ENCODE assay signal across 1 cellular context in the genomic region with DNA sequence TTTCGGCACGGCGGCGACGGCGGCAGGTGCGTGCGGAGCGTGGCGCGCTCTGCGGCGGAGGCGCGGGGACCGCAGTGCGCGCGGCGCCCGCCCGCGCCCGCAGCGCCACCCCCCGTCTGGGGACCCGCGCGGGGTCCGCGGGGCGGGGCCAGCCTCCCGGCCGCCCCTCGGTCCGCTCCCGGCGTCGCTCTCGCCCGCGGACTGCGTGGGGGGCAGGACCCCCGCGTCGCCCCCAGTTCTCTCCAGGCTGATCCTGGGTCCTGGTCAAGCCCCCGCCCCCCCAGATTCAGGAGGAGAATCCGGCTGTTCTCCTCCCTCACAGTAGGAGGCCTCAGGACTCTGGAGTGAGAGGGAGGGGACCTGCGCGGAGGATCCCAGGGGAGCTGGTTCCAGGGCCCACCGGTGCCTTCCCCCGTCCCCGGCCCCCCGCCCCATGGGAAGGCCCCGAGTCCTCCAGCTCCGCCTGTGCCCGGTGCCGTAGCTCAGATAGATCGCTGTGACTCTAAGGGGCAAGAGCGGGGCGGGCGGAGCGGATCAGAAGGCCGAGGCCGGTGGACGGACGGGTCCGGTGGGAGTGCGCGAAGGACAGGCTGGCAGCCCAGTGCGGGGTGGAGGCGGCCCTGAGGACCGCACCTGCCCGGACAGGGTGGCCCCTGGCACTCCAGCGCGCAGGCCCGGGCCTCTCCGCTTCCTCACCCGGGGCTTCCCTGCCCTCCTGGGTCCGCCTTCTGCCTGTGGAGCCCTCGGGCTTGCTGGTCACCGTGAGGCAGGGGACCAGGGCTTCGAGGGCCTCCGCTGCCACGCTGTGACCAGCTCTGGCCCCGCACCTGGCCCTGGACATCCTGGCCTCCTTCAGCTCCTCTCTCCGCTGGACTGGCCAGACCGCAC.
TF ChIP-seq lines count a peak whose summit lies in the region.

A gene with protein sequence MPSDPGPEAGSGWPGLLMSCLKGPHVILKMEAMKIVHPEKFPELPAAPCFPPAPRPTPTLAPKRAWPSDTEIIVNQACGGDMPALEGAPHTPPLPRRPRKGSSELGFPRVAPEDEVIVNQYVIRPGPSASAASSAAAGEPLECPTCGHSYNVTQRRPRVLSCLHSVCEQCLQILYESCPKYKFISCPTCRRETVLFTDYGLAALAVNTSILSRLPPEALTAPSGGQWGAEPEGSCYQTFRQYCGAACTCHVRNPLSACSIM (minus strand): TSS at position 51 of the 888 bp plus-strand sequence. CDS start 1,028 bp downstream, outside the sequence.

TF ChIP-seq in GM12878, 131 proteins besides CTCF, POLR2A, EP300 and RAD21 (continued from another document and continues in another):
- no peak for TF ChIP-seq CREB1 (IDR thresholded peaks at IDR 0.05; ENCODE audit: low read depth)
- no peak for TF ChIP-seq CBX3 (IDR thresholded peaks at IDR 0.05; ENCODE audit: borderline replicate concordance, low read depth)
- TF ChIP-seq EGR1 (IDR thresholded peaks at IDR 0.05; ENCODE audit: borderline replicate concordance in 1 of 2, low read depth in 2 of 2, low read length in 2 of 2) = 0 out of 3 replicates have a peak, but pooled peaks of 1 of the 2 experiments have one; percentile 34
- TF ChIP-seq CREM (IDR thresholded peaks at IDR 0.05; ENCODE audit: low read depth) = no peak
- TF ChIP-seq, protein P1, sequence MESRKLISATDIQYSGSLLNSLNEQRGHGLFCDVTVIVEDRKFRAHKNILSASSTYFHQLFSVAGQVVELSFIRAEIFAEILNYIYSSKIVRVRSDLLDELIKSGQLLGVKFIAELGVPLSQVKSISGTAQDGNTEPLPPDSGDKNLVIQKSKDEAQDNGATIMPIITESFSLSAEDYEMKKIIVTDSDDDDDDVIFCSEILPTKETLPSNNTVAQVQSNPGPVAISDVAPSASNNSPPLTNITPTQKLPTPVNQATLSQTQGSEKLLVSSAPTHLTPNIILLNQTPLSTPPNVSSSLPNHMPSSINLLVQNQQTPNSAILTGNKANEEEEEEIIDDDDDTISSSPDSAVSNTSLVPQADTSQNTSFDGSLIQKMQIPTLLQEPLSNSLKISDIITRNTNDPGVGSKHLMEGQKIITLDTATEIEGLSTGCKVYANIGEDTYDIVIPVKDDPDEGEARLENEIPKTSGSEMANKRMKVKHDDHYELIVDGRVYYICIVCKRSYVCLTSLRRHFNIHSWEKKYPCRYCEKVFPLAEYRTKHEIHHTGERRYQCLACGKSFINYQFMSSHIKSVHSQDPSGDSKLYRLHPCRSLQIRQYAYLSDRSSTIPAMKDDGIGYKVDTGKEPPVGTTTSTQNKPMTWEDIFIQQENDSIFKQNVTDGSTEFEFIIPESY (IDR thresholded peaks at IDR 0.05) = no peak
- TF ChIP-seq NFYA (IDR thresholded peaks at IDR 0.05; ENCODE audit: borderline replicate concordance, low read depth, low read length) = no peak
- TF ChIP-seq SRF (IDR thresholded peaks at IDR 0.05; ENCODE audit: low read depth in 2 of 2, low read length in 2 of 2) = no peak
- TF ChIP-seq SREBF2 (IDR thresholded peaks at IDR 0.05; ENCODE audit: low read length) = no peak
- TF ChIP-seq EED (IDR thresholded peaks at IDR 0.05; ENCODE audit: low read depth) = no peak
- no peak for TF ChIP-seq WRNIP1 (IDR thresholded peaks at IDR 0.05; ENCODE audit: borderline replicate concordance, low read depth, low read length)
- no peak for TF ChIP-seq NFXL1 (IDR thresholded peaks at IDR 0.05; ENCODE audit: borderline replicate concordance)
- TF ChIP-seq BHLHE40 (IDR thresholded peaks at IDR 0.05; ENCODE audit: borderline replicate concordance in 1 of 2, low read depth in 2 of 2, low read length in 1 of 2) = no peak
- TF ChIP-seq ESRRA (IDR thresholded peaks at IDR 0.05; ENCODE audit: low read length) = no peak
- TF ChIP-seq NRF1 (conservative IDR thresholded peaks at IDR 0.05; ENCODE audit: low read depth, low read length) = no peak
- no peak for TF ChIP-seq FOS (IDR thresholded peaks at IDR 0.05; ENCODE audit: borderline replicate concordance, extremely low read depth, insufficient read length)
- no peak for TF ChIP-seq STAT1 (conservative IDR thresholded peaks at IDR 0.05)
- TF ChIP-seq, protein P2, sequence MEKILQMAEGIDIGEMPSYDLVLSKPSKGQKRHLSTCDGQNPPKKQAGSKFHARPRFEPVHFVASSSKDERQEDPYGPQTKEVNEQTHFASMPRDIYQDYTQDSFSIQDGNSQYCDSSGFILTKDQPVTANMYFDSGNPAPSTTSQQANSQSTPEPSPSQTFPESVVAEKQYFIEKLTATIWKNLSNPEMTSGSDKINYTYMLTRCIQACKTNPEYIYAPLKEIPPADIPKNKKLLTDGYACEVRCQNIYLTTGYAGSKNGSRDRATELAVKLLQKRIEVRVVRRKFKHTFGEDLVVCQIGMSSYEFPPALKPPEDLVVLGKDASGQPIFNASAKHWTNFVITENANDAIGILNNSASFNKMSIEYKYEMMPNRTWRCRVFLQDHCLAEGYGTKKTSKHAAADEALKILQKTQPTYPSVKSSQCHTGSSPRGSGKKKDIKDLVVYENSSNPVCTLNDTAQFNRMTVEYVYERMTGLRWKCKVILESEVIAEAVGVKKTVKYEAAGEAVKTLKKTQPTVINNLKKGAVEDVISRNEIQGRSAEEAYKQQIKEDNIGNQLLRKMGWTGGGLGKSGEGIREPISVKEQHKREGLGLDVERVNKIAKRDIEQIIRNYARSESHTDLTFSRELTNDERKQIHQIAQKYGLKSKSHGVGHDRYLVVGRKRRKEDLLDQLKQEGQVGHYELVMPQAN (conservative IDR thresholded peaks at IDR 0.05) = 0 out of 2 replicates have a peak, but pooled peaks have one; percentile 44
- TF ChIP-seq BCL11A (IDR thresholded peaks at IDR 0.05; ENCODE audit: low read depth, low read length) = no peak
- peak; percentile 64; the same call in 1 of the 2 replicates for TF ChIP-seq LARP7 (IDR thresholded peaks at IDR 0.05)
- no peak for TF ChIP-seq MXI1 (IDR thresholded peaks at IDR 0.05; ENCODE audit: low read depth, low read length)
- no peak for TF ChIP-seq NR2C2 (IDR thresholded peaks at IDR 0.05; ENCODE audit: borderline replicate concordance, control insufficient read depth, insufficient read length, low read depth)
- TF ChIP-seq SIX5 (IDR thresholded peaks at IDR 0.05; ENCODE audit: low read depth, low read length, severe bottlenecking) = no peak
- TF ChIP-seq HDGF (IDR thresholded peaks at IDR 0.05) = peak; percentile 47; the same call in 1 of the 2 replicates
- no peak for TF ChIP-seq RAD51 (IDR thresholded peaks at IDR 0.05)
- TF ChIP-seq HDAC6 (IDR thresholded peaks at IDR 0.05; ENCODE audit: unreplicated experiment) = no peak
- TF ChIP-seq FOXK2 (IDR thresholded peaks at IDR 0.05) = no peak
- no peak for TF ChIP-seq MTA3 (IDR thresholded peaks at IDR 0.05; ENCODE audit: borderline replicate concordance, low read length)
- peak; percentile 29 for TF ChIP-seq MEF2B (IDR thresholded peaks at IDR 0.05; ENCODE audit: partially characterized antibody, poor library complexity, severe bottlenecking)
- TF ChIP-seq SMAD5 (IDR thresholded peaks at IDR 0.05; ENCODE audit: low read depth) = no peak
- no peak for TF ChIP-seq ZNF274 (IDR thresholded peaks at IDR 0.05; ENCODE audit: insufficient read depth, insufficient read length)
- TF ChIP-seq JUNB (IDR thresholded peaks at IDR 0.05) = no peak
- no peak for TF ChIP-seq CEBPB (IDR thresholded peaks at IDR 0.05; ENCODE audit: borderline replicate concordance in 1 of 2, low read depth in 2 of 2, low read length in 2 of 2)
- TF ChIP-seq KLF5 (IDR thresholded peaks at IDR 0.05; ENCODE audit: partially characterized antibody) = no peak
- peak; percentile 32; the same call in 1 of the 2 replicates for TF ChIP-seq IKZF1 (conservative IDR thresholded peaks at IDR 0.05)
- no peak for TF ChIP-seq HDAC2 (IDR thresholded peaks at IDR 0.05)
- TF ChIP-seq, protein P3, sequence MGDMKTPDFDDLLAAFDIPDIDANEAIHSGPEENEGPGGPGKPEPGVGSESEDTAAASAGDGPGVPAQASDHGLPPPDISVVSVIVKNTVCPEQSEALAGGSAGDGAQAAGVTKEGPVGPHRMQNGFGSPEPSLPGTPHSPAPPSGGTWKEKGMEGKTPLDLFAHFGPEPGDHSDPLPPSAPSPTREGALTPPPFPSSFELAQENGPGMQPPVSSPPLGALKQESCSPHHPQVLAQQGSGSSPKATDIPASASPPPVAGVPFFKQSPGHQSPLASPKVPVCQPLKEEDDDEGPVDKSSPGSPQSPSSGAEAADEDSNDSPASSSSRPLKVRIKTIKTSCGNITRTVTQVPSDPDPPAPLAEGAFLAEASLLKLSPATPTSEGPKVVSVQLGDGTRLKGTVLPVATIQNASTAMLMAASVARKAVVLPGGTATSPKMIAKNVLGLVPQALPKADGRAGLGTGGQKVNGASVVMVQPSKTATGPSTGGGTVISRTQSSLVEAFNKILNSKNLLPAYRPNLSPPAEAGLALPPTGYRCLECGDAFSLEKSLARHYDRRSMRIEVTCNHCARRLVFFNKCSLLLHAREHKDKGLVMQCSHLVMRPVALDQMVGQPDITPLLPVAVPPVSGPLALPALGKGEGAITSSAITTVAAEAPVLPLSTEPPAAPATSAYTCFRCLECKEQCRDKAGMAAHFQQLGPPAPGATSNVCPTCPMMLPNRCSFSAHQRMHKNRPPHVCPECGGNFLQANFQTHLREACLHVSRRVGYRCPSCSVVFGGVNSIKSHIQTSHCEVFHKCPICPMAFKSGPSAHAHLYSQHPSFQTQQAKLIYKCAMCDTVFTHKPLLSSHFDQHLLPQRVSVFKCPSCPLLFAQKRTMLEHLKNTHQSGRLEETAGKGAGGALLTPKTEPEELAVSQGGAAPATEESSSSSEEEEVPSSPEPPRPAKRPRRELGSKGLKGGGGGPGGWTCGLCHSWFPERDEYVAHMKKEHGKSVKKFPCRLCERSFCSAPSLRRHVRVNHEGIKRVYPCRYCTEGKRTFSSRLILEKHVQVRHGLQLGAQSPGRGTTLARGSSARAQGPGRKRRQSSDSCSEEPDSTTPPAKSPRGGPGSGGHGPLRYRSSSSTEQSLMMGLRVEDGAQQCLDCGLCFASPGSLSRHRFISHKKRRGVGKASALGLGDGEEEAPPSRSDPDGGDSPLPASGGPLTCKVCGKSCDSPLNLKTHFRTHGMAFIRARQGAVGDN (IDR thresholded peaks at IDR 0.05) = no peak
- TF ChIP-seq ZSCAN29 (IDR thresholded peaks at IDR 0.05) = no peak
- no peak for TF ChIP-seq SMC3 (IDR thresholded peaks at IDR 0.05; ENCODE audit: borderline replicate concordance, low read length)
- TF ChIP-seq MEF2A (IDR thresholded peaks at IDR 0.05; ENCODE audit: insufficient read depth, low read depth, low read length) = no peak
- TF ChIP-seq, protein P4, sequence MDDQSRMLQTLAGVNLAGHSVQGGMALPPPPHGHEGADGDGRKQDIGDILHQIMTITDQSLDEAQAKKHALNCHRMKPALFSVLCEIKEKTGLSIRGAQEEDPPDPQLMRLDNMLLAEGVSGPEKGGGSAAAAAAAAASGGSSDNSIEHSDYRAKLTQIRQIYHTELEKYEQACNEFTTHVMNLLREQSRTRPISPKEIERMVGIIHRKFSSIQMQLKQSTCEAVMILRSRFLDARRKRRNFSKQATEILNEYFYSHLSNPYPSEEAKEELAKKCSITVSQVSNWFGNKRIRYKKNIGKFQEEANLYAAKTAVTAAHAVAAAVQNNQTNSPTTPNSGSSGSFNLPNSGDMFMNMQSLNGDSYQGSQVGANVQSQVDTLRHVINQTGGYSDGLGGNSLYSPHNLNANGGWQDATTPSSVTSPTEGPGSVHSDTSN (IDR thresholded peaks at IDR 0.05; ENCODE audit: insufficient replicate concordance, low read depth, low read length) = no peak
- TF ChIP-seq, protein P5, sequence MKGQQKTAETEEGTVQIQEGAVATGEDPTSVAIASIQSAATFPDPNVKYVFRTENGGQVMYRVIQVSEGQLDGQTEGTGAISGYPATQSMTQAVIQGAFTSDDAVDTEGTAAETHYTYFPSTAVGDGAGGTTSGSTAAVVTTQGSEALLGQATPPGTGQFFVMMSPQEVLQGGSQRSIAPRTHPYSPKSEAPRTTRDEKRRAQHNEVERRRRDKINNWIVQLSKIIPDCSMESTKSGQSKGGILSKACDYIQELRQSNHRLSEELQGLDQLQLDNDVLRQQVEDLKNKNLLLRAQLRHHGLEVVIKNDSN (IDR thresholded peaks at IDR 0.05; ENCODE audit: borderline replicate concordance, extremely low read length, insufficient read depth, low read depth, low read length) = no peak
- TF ChIP-seq, protein P6, sequence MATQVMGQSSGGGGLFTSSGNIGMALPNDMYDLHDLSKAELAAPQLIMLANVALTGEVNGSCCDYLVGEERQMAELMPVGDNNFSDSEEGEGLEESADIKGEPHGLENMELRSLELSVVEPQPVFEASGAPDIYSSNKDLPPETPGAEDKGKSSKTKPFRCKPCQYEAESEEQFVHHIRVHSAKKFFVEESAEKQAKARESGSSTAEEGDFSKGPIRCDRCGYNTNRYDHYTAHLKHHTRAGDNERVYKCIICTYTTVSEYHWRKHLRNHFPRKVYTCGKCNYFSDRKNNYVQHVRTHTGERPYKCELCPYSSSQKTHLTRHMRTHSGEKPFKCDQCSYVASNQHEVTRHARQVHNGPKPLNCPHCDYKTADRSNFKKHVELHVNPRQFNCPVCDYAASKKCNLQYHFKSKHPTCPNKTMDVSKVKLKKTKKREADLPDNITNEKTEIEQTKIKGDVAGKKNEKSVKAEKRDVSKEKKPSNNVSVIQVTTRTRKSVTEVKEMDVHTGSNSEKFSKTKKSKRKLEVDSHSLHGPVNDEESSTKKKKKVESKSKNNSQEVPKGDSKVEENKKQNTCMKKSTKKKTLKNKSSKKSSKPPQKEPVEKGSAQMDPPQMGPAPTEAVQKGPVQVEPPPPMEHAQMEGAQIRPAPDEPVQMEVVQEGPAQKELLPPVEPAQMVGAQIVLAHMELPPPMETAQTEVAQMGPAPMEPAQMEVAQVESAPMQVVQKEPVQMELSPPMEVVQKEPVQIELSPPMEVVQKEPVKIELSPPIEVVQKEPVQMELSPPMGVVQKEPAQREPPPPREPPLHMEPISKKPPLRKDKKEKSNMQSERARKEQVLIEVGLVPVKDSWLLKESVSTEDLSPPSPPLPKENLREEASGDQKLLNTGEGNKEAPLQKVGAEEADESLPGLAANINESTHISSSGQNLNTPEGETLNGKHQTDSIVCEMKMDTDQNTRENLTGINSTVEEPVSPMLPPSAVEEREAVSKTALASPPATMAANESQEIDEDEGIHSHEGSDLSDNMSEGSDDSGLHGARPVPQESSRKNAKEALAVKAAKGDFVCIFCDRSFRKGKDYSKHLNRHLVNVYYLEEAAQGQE (IDR thresholded peaks at IDR 0.05; ENCODE audit: low read depth, low read length) = no peak
- no peak for TF ChIP-seq SUZ12 (IDR thresholded peaks at IDR 0.05; ENCODE audit: unreplicated experiment)
- TF ChIP-seq KAT2A (conservative IDR thresholded peaks at IDR 0.05; ENCODE audit: control insufficient read depth, low read depth, low read length) = no peak
